8 cellular contexts compared by ENCODE assay signal in the genomic region with DNA sequence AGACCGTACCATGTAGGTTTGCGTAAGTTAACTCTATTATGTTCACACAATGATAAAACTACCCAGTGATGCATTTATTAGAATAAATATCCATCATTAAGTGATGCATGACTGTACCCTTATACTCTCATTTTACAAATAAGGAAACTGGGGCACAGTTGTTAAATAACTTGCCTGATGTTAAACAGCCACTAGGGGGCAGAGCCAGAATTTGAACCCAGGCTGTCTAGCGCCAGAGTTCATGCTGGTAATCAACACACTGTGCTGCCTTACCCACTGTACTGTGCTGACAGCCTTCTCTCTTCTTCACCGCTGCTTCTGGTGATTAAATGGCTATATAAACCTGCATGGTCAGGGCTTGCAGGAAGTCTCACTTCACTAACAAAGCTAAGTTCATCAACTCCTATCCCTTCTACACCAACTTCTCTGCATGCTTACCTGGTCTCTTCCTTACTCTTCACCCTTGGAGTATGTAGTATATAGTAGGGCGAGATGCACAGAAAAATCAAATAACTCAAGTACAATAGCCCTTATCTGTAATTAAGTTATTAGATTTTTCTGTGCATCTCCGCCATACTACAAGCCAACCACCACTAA. TPM values are rescaled to one million over a fixed set of nuclear protein-coding genes. Genes with fewer than 3 reads are reported as not detected.
DNase-seq lines count a peak whose midpoint lies in the region; ATAC-seq, FAIRE-seq and TF ChIP-seq lines count a peak whose summit lies in the region.

No MANE protein-coding gene starts in this region.

- H3K9me3 ChIP-seq in transverse colon = no peaks in the 10 kb centered on the region

- H3K27ac ChIP-seq in transverse colon = no peak overlapping the region

- intact Hi-C loops in transverse colon (cut with DNase I; ENCODE audit: low total_unique reads) = no loop called here

- no peak overlapping the region for H3K4me3 Mint-ChIP-seq in naive thymus-derived CD8-positive, alpha-beta T cell

- DNase-seq in D721Med (ENCODE audit: insufficient read length, low spot score) (no peak), ecto neural progenitor cell (ENCODE audit: low spot score) (peak; percentile 58), transverse colon (peak; percentile 25), A172 (ENCODE audit: low spot score) (no peak)
- peak; percentile 34 for DNase-seq in activated CD4-positive, CD25-positive, alpha-beta regulatory T cell treated with anti-CD3 and anti-CD28 coated beads, Interleukin-2, amount 50 U/mL, for 72 hours
- DNase-seq in naive thymus-derived CD8-positive, alpha-beta T cell = peak in 8 of 10 donors; percentile 3 to 66 (median 22)

- TF ChIP-seq EP300 in transverse colon (IDR thresholded peaks at IDR 0.05; ENCODE audit: low read depth) = no peak

- peaks cover 0 to 14% (median 6%) of the 10 kb centered on the region in 4 donors for H3K4me1 ChIP-seq in transverse colon

- peak; percentile 64 for ATAC-seq in HG03342 (IDR thresholded peaks at IDR 0.05; ENCODE audit: unreplicated experiment)
- peak; percentile 45 to 59 for ATAC-seq in naive thymus-derived CD8-positive, alpha-beta T cell
- no peak for ATAC-seq in HG02970 (IDR thresholded peaks at IDR 0.05; ENCODE audit: low FRiP score, unreplicated experiment)

- no peak overlapping the region for H3K4me3 ChIP-seq in transverse colon

- no peak for TF ChIP-seq POLR2A in transverse colon (IDR thresholded peaks at IDR 0.05)

- no peaks in the 10 kb centered on the region for H3K27me3 ChIP-seq in transverse colon

- TF ChIP-seq CTCF in D721Med (IDR thresholded peaks at IDR 0.05; ENCODE audit: insufficient read depth, missing control alignments) = peak; percentile 58
- peak; percentile 48 to 68 (median 57) for TF ChIP-seq CTCF in transverse colon (IDR thresholded peaks at IDR 0.05)

- WGBS in transverse colon (ENCODE audit: low coverage in 1 of 2), 2 donors = 64 to 75% methylated on average over 6 of the region's 6 CpGs

- H3K27ac Mint-ChIP-seq in naive thymus-derived CD8-positive, alpha-beta T cell = no peak overlapping the region

- peaks cover 0 to 2% (median 0%) of the 10 kb centered on the region in 9 donors for H3K9me3 Mint-ChIP-seq in naive thymus-derived CD8-positive, alpha-beta T cell

- no peaks in the 10 kb centered on the region for H3K4me1 Mint-ChIP-seq in naive thymus-derived CD8-positive, alpha-beta T cell

- H3K36me3 Mint-ChIP-seq in naive thymus-derived CD8-positive, alpha-beta T cell = no peaks in the 10 kb centered on the region

- in situ Hi-C loops in transverse colon (cut with MboI; ENCODE audit: low pct_ligation_motif_present in 1 of 4, low pct_unique_long_range_greater_than_20kb in 1 of 4, low sequenced_read_pairs in 3 of 4) = loop anchor here in 2 of 4 donors (10.0 kb wide), 1 partner anchor 105 kb away; no protein-coding TSS in a partner anchor

- no peak for FAIRE-seq in D721Med (lab: Jason Lieb, UNC)

- POLR2A ChIA-PET in naive thymus-derived CD8-positive, alpha-beta T cell (lab: Charles Lee) = no interaction called here

- no peaks in the 10 kb centered on the region for H3K36me3 ChIP-seq in transverse colon

- H3K27me3 Mint-ChIP-seq in naive thymus-derived CD8-positive, alpha-beta T cell = peaks cover 0 to 11% (median 3%) of the 10 kb centered on the region in 5 donors

RNA-seq across cellular contexts. Expression of a gene that starts 43.6 kb away (rescaled TPM):
- 10 to 100 TPM; 66.2 to 71.2 TPM for total RNA-seq in naive thymus-derived CD8-positive, alpha-beta T cell
- polyA plus RNA-seq in naive thymus-derived CD8-positive, alpha-beta T cell = 10 to 100 TPM in 2 of 3 donors, 1 to 10 TPM in 1; 8.2 to 14.6 (median 13.6) TPM
- 100 to 1,000 TPM in 3 of 4 donors, 10 to 100 TPM in 1; 81.4 to 410 (median 151) TPM for total RNA-seq in transverse colon
- 41.6 and 46.4 TPM in 2 replicates for total RNA-seq in A172 (2014; rRNA removed; shearing (Covaris generic))

RNA-seq across cellular contexts. Expression of a gene that starts 50.9 kb away (rescaled TPM):
- total RNA-seq in naive thymus-derived CD8-positive, alpha-beta T cell = 1 to 10 TPM; 6.1 to 6.6 TPM
- polyA plus RNA-seq in naive thymus-derived CD8-positive, alpha-beta T cell = 100 to 1,000 TPM in 1 of 3 donors, 10 to 100 TPM in 2; 33.8 to 130 (median 41.9) TPM
- 100 to 1,000 TPM in 1 of 4 donors, 10 to 100 TPM in 3; 14.1 to 120 (median 70.6) TPM for total RNA-seq in transverse colon
- 251 and 335 TPM in 2 replicates for total RNA-seq in A172 (2014; rRNA removed; shearing (Covaris generic))

Comparison
In these comparisons a context has a peak if more than half of its experiments do, and no peak if none do; other contexts are left out.
1. DNase-seq: peak in activated CD4-positive, CD25-positive, alpha-beta regulatory T cell treated with anti-CD3 and anti-CD28 coated beads, Interleukin-2, amount 50 U/mL, for 72 hours (single experiment), ecto neural progenitor cell (single experiment), naive thymus-derived CD8-positive, alpha-beta T cell (8 of 10) and transverse colon (single experiment); none in D721Med (single experiment) and A172 (single experiment).